In the genomic region with DNA sequence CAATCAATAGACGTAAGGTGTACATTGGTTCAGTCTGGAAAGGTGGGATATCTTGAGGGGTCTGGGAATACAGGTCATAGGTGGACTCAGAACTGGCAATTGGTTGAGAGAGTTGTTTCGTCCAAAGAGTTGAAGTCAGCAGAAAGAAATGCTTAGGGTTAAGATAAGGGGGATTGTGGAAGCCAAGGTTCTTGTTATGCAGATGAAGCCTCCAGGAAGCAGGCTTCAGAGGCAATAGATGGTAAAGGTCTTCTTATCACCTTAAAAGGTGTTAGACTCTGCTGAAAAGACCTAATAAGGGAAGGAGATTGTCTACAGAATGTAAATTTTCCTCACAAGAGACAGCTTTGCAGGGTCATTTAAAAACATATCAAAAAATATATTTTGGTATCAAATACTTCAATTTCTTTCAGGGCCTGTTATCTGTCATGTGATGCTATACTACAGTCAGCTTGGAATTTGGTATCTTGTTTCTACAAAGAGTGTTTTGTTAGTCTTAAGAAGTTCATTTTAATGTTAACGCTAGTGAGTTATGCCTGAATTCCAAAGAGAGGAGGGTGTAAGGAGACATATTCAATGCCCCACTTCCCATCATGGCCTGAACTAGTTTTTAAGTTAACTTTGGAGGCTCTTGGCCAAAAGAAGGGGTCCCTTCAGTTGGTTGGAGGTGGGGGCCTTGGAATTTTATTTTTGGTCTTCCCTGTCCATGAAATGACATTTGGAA, we compare ENCODE assay signal across 26 cellular contexts.
"Had no signal": no experiment of that assay in that cellular context is flagged by ENCODE, and none has a peak within 500 bp of the region (broad histone marks: within the 10 kb centered on the region; RNA-seq: fewer than 3 reads in every experiment).

No MANE protein-coding gene starts in this region.

- H3K9me3 ChIP-seq: colonic mucosa, gastroesophageal sphincter, ovary, right lobe of liver, testis, transverse colon had no signal

- H3K27ac ChIP-seq: colonic mucosa, gastroesophageal sphincter, hepatocyte, ovary, right lobe of liver, testis, transverse colon had no signal

- ATAC-seq: activated CD4-positive, alpha-beta T cell treated with anti-CD3 and anti-CD28 coated beads for 36 hours; activated CD8-positive, alpha-beta memory T cell treated with anti-CD3 and anti-CD28 coated beads, Interleukin-2, amount 10 ng/mL, durations not matched to agents 7 days and 5 days; activated CD8-positive, alpha-beta T cell treated with anti-CD3 and anti-CD28 coated beads, Interleukin-2, amount 10 ng/mL, durations not matched to agents 7 days and 5 days; activated naive CD4-positive, alpha-beta T cell treated with anti-CD3 and anti-CD28 coated beads, Interleukin-2, amount 50 U/mL, for 72 hours; activated T-cell treated with anti-CD3 and anti-CD28 coated beads, Interleukin-2, amount 50 U/mL, for 72 hours; gastroesophageal sphincter; left cardiac atrium; naive thymus-derived CD4-positive, alpha-beta T cell; right lobe of liver; stimulated activated naive CD8-positive, alpha-beta T cell treated with anti-CD3 and anti-CD28 coated beads, Interleukin-15, Interleukin-2, amounts not matched to agents 100 U/mL and 50 U/mL, for 24 hours had no signal

- H3K4me1 ChIP-seq: colonic mucosa, gastroesophageal sphincter, right lobe of liver, testis, transverse colon had no signal

- FAIRE-seq: bronchial epithelial cell, keratinocyte had no signal

- H3K36me3 ChIP-seq: colonic mucosa, gastroesophageal sphincter, ovary, right lobe of liver, transverse colon had no signal

- H3K4me3 ChIP-seq: colonic mucosa, gastroesophageal sphincter, hepatocyte, ovary, right lobe of liver, testis, transverse colon had no signal

- H3K27me3 ChIP-seq: colonic mucosa, gastroesophageal sphincter, hepatocyte, ovary, right lobe of liver, testis, transverse colon had no signal

- DNase-seq: activated CD4-positive, alpha-beta T cell treated with anti-CD3 and anti-CD28 coated beads for 36 hours; activated CD4-positive, CD25-positive, alpha-beta regulatory T cell; activated CD8-positive, alpha-beta memory T cell treated with anti-CD3 and anti-CD28 coated beads, Interleukin-2, amount 10 ng/mL, durations not matched to agents 7 days and 5 days; activated CD8-positive, alpha-beta T cell treated with anti-CD3 and anti-CD28 coated beads, Interleukin-2, amount 10 ng/mL, durations not matched to agents 7 days and 5 days; activated naive CD4-positive, alpha-beta T cell; activated T-cell treated with anti-CD3 and anti-CD28 coated beads, Interleukin-2, amount 50 U/mL, for 72 hours; anterior cingulate cortex; colonic mucosa; effector CD8-positive, alpha-beta T cell; erythroblast; left cardiac atrium; mammary epithelial cell; naive thymus-derived CD4-positive, alpha-beta T cell; ovary; right lobe of liver; stimulated activated CD4-positive, alpha-beta T cell treated with anti-CD3 and anti-CD28 coated beads, Interleukin-12 subunit alpha, Interleukin-12 subunit beta, amount 100 ng/mL, for 4 hours; stimulated activated CD4-positive, alpha-beta T cell treated with anti-CD3 and anti-CD28 coated beads, Interleukin-4, amount 100 ng/mL, for 1 hour; stimulated activated naive CD8-positive, alpha-beta T cell treated with anti-CD3 and anti-CD28 coated beads, Interleukin-15, Interleukin-2, amounts not matched to agents 100 U/mL and 50 U/mL, for 24 hours; T-helper 2 cell; testis; transverse colon had no signal
